In the genomic region with DNA sequence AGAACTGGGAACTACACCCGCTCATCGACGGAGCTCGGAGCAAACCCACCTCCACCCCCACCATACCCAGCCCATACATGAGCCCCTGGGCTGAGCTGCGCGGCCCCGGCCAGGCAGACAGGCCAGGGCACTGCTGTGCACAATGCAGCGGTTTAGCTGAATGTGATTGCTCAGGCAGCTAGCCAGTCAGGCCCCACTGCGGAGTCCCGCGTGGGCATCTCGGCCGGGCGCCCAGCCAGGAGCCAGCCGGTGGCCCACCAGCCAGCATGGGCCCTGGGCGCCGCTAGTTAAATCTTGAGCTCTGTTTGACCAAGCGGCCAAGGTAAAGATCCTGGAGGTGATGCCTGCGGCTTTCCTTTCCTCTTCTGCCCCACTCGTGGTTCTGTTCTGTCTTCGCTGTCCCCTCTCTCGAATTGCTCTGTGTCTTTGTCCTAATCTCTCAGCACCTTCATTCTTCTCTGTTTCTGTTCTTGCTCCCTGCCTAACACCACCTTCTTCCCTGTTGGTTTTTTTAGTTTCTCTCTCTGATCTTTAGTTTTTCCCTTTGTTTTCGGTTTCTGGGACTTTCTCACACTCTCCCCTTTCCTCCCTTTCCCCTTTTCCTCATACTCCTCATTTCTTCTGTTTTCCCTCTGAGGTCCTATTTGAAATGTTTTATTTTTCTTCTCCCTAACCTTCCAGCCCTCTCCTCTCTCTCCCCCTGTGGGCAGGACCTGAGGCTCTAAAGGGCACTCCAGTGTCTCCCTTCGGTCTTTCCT, we compare ENCODE assay signal across 16 cellular contexts. TPM values are rescaled to one million over a fixed set of nuclear protein-coding genes. Genes with fewer than 3 reads are reported as not detected.
DNase-seq lines count a peak whose midpoint lies in the region.
"Had no signal": no experiment of that assay in that cellular context is flagged by ENCODE, and none has a peak within 500 bp of the region (broad histone marks: within the 10 kb centered on the region; RNA-seq: fewer than 3 reads in every experiment).

No MANE protein-coding gene starts in this region.

- peak overlapping the region; percentile 60 for H3K27ac Mint-ChIP-seq in activated CD4-positive, alpha-beta T cell treated with anti-CD3 and anti-CD28 coated beads, Interleukin-2, amount 10 ng/mL, durations not matched to agents 24 days and 14 days
- peak overlapping the region; percentile 36 for H3K27ac Mint-ChIP-seq in activated T-helper 1 cell treated with anti-CD3 and anti-CD28 coated beads, Interleukin-12 subunit alpha, Interleukin-12 subunit beta, Interleukin-2, Interleukin-4 antibody, amounts not matched to agents 30 ng/mL and 10 ng/mL and 1 ng/mL, durations not matched to agents 14 hours and 24 hours and 36 hours

- no peaks in the 10 kb centered on the region for H3K27me3 Mint-ChIP-seq in activated CD4-positive, alpha-beta T cell treated with anti-CD3 and anti-CD28 coated beads, Interleukin-2, amount 10 ng/mL, durations not matched to agents 24 days and 14 days
- no peaks in the 10 kb centered on the region for H3K27me3 Mint-ChIP-seq in activated T-helper 1 cell treated with anti-CD3 and anti-CD28 coated beads, Interleukin-12 subunit alpha, Interleukin-12 subunit beta, Interleukin-2, Interleukin-4 antibody, amounts not matched to agents 30 ng/mL and 10 ng/mL and 1 ng/mL, durations not matched to agents 14 hours and 24 hours and 36 hours (ENCODE audit: insufficient read depth)
- H3K27me3 Mint-ChIP-seq: stimulated activated naive CD8-positive, alpha-beta T cell treated with anti-CD3 and anti-CD28 coated beads, Interleukin-15, amount 100 ng/mL, for 72 hours had no signal

- H3K4me3 Mint-ChIP-seq in activated CD4-positive, alpha-beta T cell treated with anti-CD3 and anti-CD28 coated beads, Interleukin-2, amount 10 ng/mL, durations not matched to agents 24 days and 14 days, result no peak overlapping the region
- H3K4me3 Mint-ChIP-seq in activated T-helper 1 cell treated with anti-CD3 and anti-CD28 coated beads, Interleukin-12 subunit alpha, Interleukin-12 subunit beta, Interleukin-2, Interleukin-4 antibody, amounts not matched to agents 30 ng/mL and 10 ng/mL and 1 ng/mL, durations not matched to agents 14 hours and 24 hours and 36 hours, result no peak overlapping the region
- H3K4me3 Mint-ChIP-seq: stimulated activated naive CD8-positive, alpha-beta T cell treated with anti-CD3 and anti-CD28 coated beads, Interleukin-15, amount 100 ng/mL, for 72 hours had no signal

- H3K4me2 ChIP-seq in BLaER1 treated with 17β-estradiol and CSF1 and Interleukin-3, amounts not matched to agents 10 nM and 100 nM, result peak overlapping the region; percentile 95 to 100 (median 99); a peak in 21 of 22 replicates

- no peaks in the 10 kb centered on the region for H3K27me3 ChIP-seq in BLaER1 treated with 17β-estradiol and CSF1 and Interleukin-3, amounts not matched to agents 10 nM and 100 nM
- no peaks in the 10 kb centered on the region for H3K27me3 ChIP-seq in iPS-15b (ENCODE audit: control insufficient read depth, insufficient read depth, low read length)
- H3K27me3 ChIP-seq: adrenal gland, heart right ventricle, Peyer's patch had no signal

- no peak overlapping the region for H3K4me3 ChIP-seq in BLaER1 treated with 17β-estradiol and CSF1 and Interleukin-3, amounts not matched to agents 10 nM and 100 nM
- no peak overlapping the region for H3K4me3 ChIP-seq in iPS-15b (ENCODE audit: low read depth, low read length)
- H3K4me3 ChIP-seq: adrenal gland, heart right ventricle, Peyer's patch had no signal

- H3K4me1 Mint-ChIP-seq in activated CD4-positive, alpha-beta T cell treated with anti-CD3 and anti-CD28 coated beads, Interleukin-2, amount 10 ng/mL, durations not matched to agents 24 days and 14 days, result peaks cover 43% of the 10 kb centered on the region
- H3K4me1 Mint-ChIP-seq in activated T-helper 1 cell treated with anti-CD3 and anti-CD28 coated beads, Interleukin-12 subunit alpha, Interleukin-12 subunit beta, Interleukin-2, Interleukin-4 antibody, amounts not matched to agents 30 ng/mL and 10 ng/mL and 1 ng/mL, durations not matched to agents 14 hours and 24 hours and 36 hours (ENCODE audit: low read depth), result peaks cover 44% of the 10 kb centered on the region

- H3K9me3 ChIP-seq in BLaER1 treated with 17β-estradiol and CSF1 and Interleukin-3, amounts not matched to agents 10 nM and 100 nM (replicated peaks in 1 of 11), result no peaks in the 10 kb centered on the region
- no peaks in the 10 kb centered on the region for H3K9me3 ChIP-seq in iPS-15b (ENCODE audit: control insufficient read depth, insufficient read depth, low read length)
- H3K9me3 ChIP-seq: adrenal gland, heart right ventricle, Peyer's patch had no signal

- H3K9ac ChIP-seq in BLaER1 treated with 17β-estradiol and CSF1 and Interleukin-3, amounts not matched to agents 10 nM and 100 nM, result peak overlapping the region; percentile 25 to 96 (median 54); a peak in 18 of 22 replicates
- H3K9ac ChIP-seq in iPS-15b (ENCODE audit: low read depth, low read length), result peak overlapping the region; percentile 8

- H4K20me1 ChIP-seq in BLaER1 treated with 17β-estradiol and CSF1 and Interleukin-3, amounts not matched to agents 10 nM and 100 nM, result peaks cover 62 to 98% (median 96%) of the 10 kb centered on the region in 11 experiments; a peak in 21 of 22 replicates

- H3K36me3 Mint-ChIP-seq in activated CD4-positive, alpha-beta T cell treated with anti-CD3 and anti-CD28 coated beads, Interleukin-2, amount 10 ng/mL, durations not matched to agents 24 days and 14 days (ENCODE audit: low read depth), result peaks cover 85% of the 10 kb centered on the region
- peaks cover 80% of the 10 kb centered on the region for H3K36me3 Mint-ChIP-seq in activated T-helper 1 cell treated with anti-CD3 and anti-CD28 coated beads, Interleukin-12 subunit alpha, Interleukin-12 subunit beta, Interleukin-2, Interleukin-4 antibody, amounts not matched to agents 30 ng/mL and 10 ng/mL and 1 ng/mL, durations not matched to agents 14 hours and 24 hours and 36 hours (ENCODE audit: low read depth)

- H3K36me3 ChIP-seq in BLaER1 treated with 17β-estradiol and CSF1 and Interleukin-3, amounts not matched to agents 10 nM and 100 nM, result peaks cover 82 to 99% (median 97%) of the 10 kb centered on the region in 11 experiments
- H3K36me3 ChIP-seq in iPS-15b (ENCODE audit: control insufficient read depth, insufficient read depth, low read length), result peaks cover 71% of the 10 kb centered on the region

- intact Hi-C loops in activated CD4-positive, alpha-beta T cell treated with anti-CD3 and anti-CD28 coated beads, Interleukin-2, amount 10 ng/mL, durations not matched to agents 24 days and 14 days (cut with micrococcal nuclease), result no loop called here
- intact Hi-C loops in activated T-helper 1 cell treated with anti-CD3 and anti-CD28 coated beads, Interleukin-12 subunit alpha, Interleukin-12 subunit beta, Interleukin-2, Interleukin-4 antibody, amounts not matched to agents 30 ng/mL and 10 ng/mL and 1 ng/mL, durations not matched to agents 14 hours and 24 hours and 36 hours (cut with micrococcal nuclease), result no loop called here

- peak overlapping the region in 9 of 11 experiments; percentile 6 to 59 (median 26); a peak in 10 of 22 replicates for H3K27ac ChIP-seq in BLaER1 treated with 17β-estradiol and CSF1 and Interleukin-3, amounts not matched to agents 10 nM and 100 nM
- H3K27ac ChIP-seq: adrenal gland, heart right ventricle, Peyer's patch had no signal

- peaks cover 64 to 97% (median 88%) of the 10 kb centered on the region in 10 experiments for H3K4me1 ChIP-seq in BLaER1 treated with 17β-estradiol and CSF1 and Interleukin-3, amounts not matched to agents 10 nM and 100 nM
- H3K4me1 ChIP-seq in iPS-15b (ENCODE audit: control insufficient read depth, insufficient read depth, low read length), result peaks cover 2% of the 10 kb centered on the region

- no peak for DNase-seq in activated CD4-positive, alpha-beta T cell treated with anti-CD3 and anti-CD28 coated beads, Interleukin-2, amount 10 ng/mL, durations not matched to agents 24 days and 14 days
- no peak for DNase-seq in activated CD4-positive, alpha-beta T cell treated with anti-CD3 and anti-CD28 coated beads, Interleukin-2, amount 50 U/mL, for 48 hours
- DNase-seq in activated T-helper 1 cell treated with anti-CD3 and anti-CD28 coated beads, Interleukin-12 subunit alpha, Interleukin-12 subunit beta, Interleukin-2, Interleukin-4 antibody, amounts not matched to agents 30 ng/mL and 10 ng/mL and 1 ng/mL, durations not matched to agents 14 hours and 24 hours and 36 hours (ENCODE audit: low spot score), result no peak
- DNase-seq in dermis blood vessel endothelial cell, result no peak
- no peak for DNase-seq in GM03348 (ENCODE audit: low spot score)
- no peak for DNase-seq in mucosa of gallbladder (ENCODE audit: low spot score)
- DNase-seq: adrenal gland; heart right ventricle; islet precursor cell; Kasumi-1; NCI-H1105 treated with DMSO at 0.1 percent for 48 hours; NCI-H82; stimulated activated naive CD8-positive, alpha-beta T cell treated with anti-CD3 and anti-CD28 coated beads, Interleukin-15, amount 100 ng/mL, for 72 hours had no signal

- H3K9me3 Mint-ChIP-seq in activated CD4-positive, alpha-beta T cell treated with anti-CD3 and anti-CD28 coated beads, Interleukin-2, amount 10 ng/mL, durations not matched to agents 24 days and 14 days, result no peaks in the 10 kb centered on the region
- no peaks in the 10 kb centered on the region for H3K9me3 Mint-ChIP-seq in activated T-helper 1 cell treated with anti-CD3 and anti-CD28 coated beads, Interleukin-12 subunit alpha, Interleukin-12 subunit beta, Interleukin-2, Interleukin-4 antibody, amounts not matched to agents 30 ng/mL and 10 ng/mL and 1 ng/mL, durations not matched to agents 14 hours and 24 hours and 36 hours
- H3K9me3 Mint-ChIP-seq: stimulated activated naive CD8-positive, alpha-beta T cell treated with anti-CD3 and anti-CD28 coated beads, Interleukin-15, amount 100 ng/mL, for 72 hours had no signal

RNA-seq across cellular contexts. Expression of a gene that starts 6.6 kb away (rescaled TPM):
- 4.5 TPM in 2 replicates for total RNA-seq in activated CD4-positive, alpha-beta T cell treated with anti-CD3 and anti-CD28 coated beads, Interleukin-2, amount 10 ng/mL, durations not matched to agents 24 days and 14 days
- total RNA-seq in activated T-helper 1 cell treated with anti-CD3 and anti-CD28 coated beads, Interleukin-12 subunit alpha, Interleukin-12 subunit beta, Interleukin-2, Interleukin-4 antibody, amounts not matched to agents 30 ng/mL and 10 ng/mL and 1 ng/mL, durations not matched to agents 14 hours and 24 hours and 36 hours, result 4.1 and 5.5 TPM in 2 replicates
- 2.2 and 2.9 TPM in 2 replicates for total RNA-seq in dermis blood vessel endothelial cell
- 3.3 TPM for total RNA-seq in mucosa of gallbladder

RNA-seq across cellular contexts. Expression of a gene that starts 8.0 kb away (rescaled TPM):
- total RNA-seq in activated CD4-positive, alpha-beta T cell treated with anti-CD3 and anti-CD28 coated beads, Interleukin-2, amount 10 ng/mL, durations not matched to agents 24 days and 14 days, result 300 and 318 TPM in 2 replicates
- total RNA-seq in activated T-helper 1 cell treated with anti-CD3 and anti-CD28 coated beads, Interleukin-12 subunit alpha, Interleukin-12 subunit beta, Interleukin-2, Interleukin-4 antibody, amounts not matched to agents 30 ng/mL and 10 ng/mL and 1 ng/mL, durations not matched to agents 14 hours and 24 hours and 36 hours, result 294 and 306 TPM in 2 replicates
- total RNA-seq in dermis blood vessel endothelial cell (43.9 and 53.9 TPM in 2 replicates), mucosa of gallbladder (150 TPM)

RNA-seq across cellular contexts. Expression of a gene that starts 12.7 kb away (rescaled TPM):
- not detected in 2 replicates for total RNA-seq in activated CD4-positive, alpha-beta T cell treated with anti-CD3 and anti-CD28 coated beads, Interleukin-2, amount 10 ng/mL, durations not matched to agents 24 days and 14 days
- total RNA-seq in activated T-helper 1 cell treated with anti-CD3 and anti-CD28 coated beads, Interleukin-12 subunit alpha, Interleukin-12 subunit beta, Interleukin-2, Interleukin-4 antibody, amounts not matched to agents 30 ng/mL and 10 ng/mL and 1 ng/mL, durations not matched to agents 14 hours and 24 hours and 36 hours, result 0.17 and 0.21 TPM in 2 replicates
- total RNA-seq in dermis blood vessel endothelial cell, result 1.2 and 4.9 TPM in 2 replicates
- total RNA-seq in mucosa of gallbladder, result 8.4 TPM

RNA-seq across cellular contexts. Expression of a gene that starts 15.8 kb away (rescaled TPM):
- total RNA-seq in activated CD4-positive, alpha-beta T cell treated with anti-CD3 and anti-CD28 coated beads, Interleukin-2, amount 10 ng/mL, durations not matched to agents 24 days and 14 days, result 42.7 and 47.6 TPM in 2 replicates
- 41.5 and 44.1 TPM in 2 replicates for total RNA-seq in activated T-helper 1 cell treated with anti-CD3 and anti-CD28 coated beads, Interleukin-12 subunit alpha, Interleukin-12 subunit beta, Interleukin-2, Interleukin-4 antibody, amounts not matched to agents 30 ng/mL and 10 ng/mL and 1 ng/mL, durations not matched to agents 14 hours and 24 hours and 36 hours
- 43.6 and 61.4 TPM in 2 replicates for total RNA-seq in dermis blood vessel endothelial cell
- total RNA-seq in mucosa of gallbladder, result 91.0 TPM

RNA-seq across cellular contexts. Expression of a gene that starts 30.4 kb away (rescaled TPM):
- 37.3 and 41.2 TPM in 2 replicates for total RNA-seq in activated CD4-positive, alpha-beta T cell treated with anti-CD3 and anti-CD28 coated beads, Interleukin-2, amount 10 ng/mL, durations not matched to agents 24 days and 14 days
- total RNA-seq in activated T-helper 1 cell treated with anti-CD3 and anti-CD28 coated beads, Interleukin-12 subunit alpha, Interleukin-12 subunit beta, Interleukin-2, Interleukin-4 antibody, amounts not matched to agents 30 ng/mL and 10 ng/mL and 1 ng/mL, durations not matched to agents 14 hours and 24 hours and 36 hours, result 46.0 and 47.9 TPM in 2 replicates
- total RNA-seq in dermis blood vessel endothelial cell (37.1 and 39.9 TPM in 2 replicates), mucosa of gallbladder (76.1 TPM)
